18 cellular contexts compared by ENCODE assay signal in genomic region chr21:44529503-44530125, GRCh38. TPM values are rescaled to one million over a fixed set of nuclear protein-coding genes. Genes with fewer than 3 reads are reported as not detected.
DNase-seq lines count a peak whose midpoint lies in the region; ATAC-seq and TF ChIP-seq lines count a peak whose summit lies in the region.
"Had no signal": no experiment of that assay in that cellular context is flagged by ENCODE, and none has a peak within 500 bp of the region (broad histone marks: within the 10 kb centered on the region; RNA-seq: fewer than 3 reads in every experiment).

No MANE protein-coding gene starts in this region.

- no peak overlapping the region for H2BK12ac ChIP-seq in H9 (ENCODE audit: insufficient read length, low read depth, low read length)

- H4K20me1 ChIP-seq in H9 (ENCODE audit: control insufficient read depth, insufficient read depth, insufficient read length): no peaks in the 10 kb centered on the region

- H2AFZ ChIP-seq in H9 (ENCODE audit: low read length): no peak overlapping the region

- no peak overlapping the region for H4K91ac ChIP-seq in H9 (ENCODE audit: insufficient read length, low read depth, low read length)

- no peak overlapping the region for H4K5ac ChIP-seq in H9 (ENCODE audit: insufficient read length, low read depth, low read length)

- H3K4ac ChIP-seq in H9 (ENCODE audit: low read depth, low read length): no peak overlapping the region

- no peak overlapping the region for H3K4me3 Mint-ChIP-seq in activated T-cell treated with anti-CD3 and anti-CD28 coated beads, Interleukin-2, amount 50 U/mL, for 24 hours
- no peak overlapping the region for H3K4me3 Mint-ChIP-seq in activated T-cell treated with anti-CD3 and anti-CD28 coated beads, Interleukin-2, amount 50 U/mL, for 4 hours
- no peak overlapping the region for H3K4me3 Mint-ChIP-seq in H9
- no peak overlapping the region for H3K4me3 Mint-ChIP-seq in endodermal cell

- no peak overlapping the region for H3K4me2 ChIP-seq in H9 (ENCODE audit: insufficient read depth, insufficient read length, low read length)

- H3K9ac ChIP-seq in H9 (ENCODE audit: extremely low read depth, insufficient read length, low read length): no peak overlapping the region
- no peak overlapping the region for H3K9ac ChIP-seq in endodermal cell (ENCODE audit: extremely low read depth, low read length, poor library complexity, severe bottlenecking)

- H3K36me3 Mint-ChIP-seq in activated T-cell treated with anti-CD3 and anti-CD28 coated beads, Interleukin-2, amount 50 U/mL, for 24 hours (ENCODE audit: low read depth): no peaks in the 10 kb centered on the region
- no peaks in the 10 kb centered on the region for H3K36me3 Mint-ChIP-seq in activated T-cell treated with anti-CD3 and anti-CD28 coated beads, Interleukin-2, amount 50 U/mL, for 4 hours (ENCODE audit: insufficient read depth)
- H3K36me3 Mint-ChIP-seq in H9 (ENCODE audit: insufficient read depth in 1 of 3, low read depth in 3 of 3): peaks cover 0 to 1% (median 0%) of the 10 kb centered on the region in 3 experiments; a peak in 1 of 7 replicates
- H3K36me3 Mint-ChIP-seq in endodermal cell (ENCODE audit: low read depth): no peaks in the 10 kb centered on the region

- no peak overlapping the region for H3K56ac ChIP-seq in H9 (ENCODE audit: insufficient read length, low read depth, low read length)

- WGBS in H9 (ENCODE audit: extremely low coverage, insufficient read length, low lambda C conversion rate): no CpG with 5 or more reads among the region's 23 CpGs
- 91 to 97% methylated on average over 18 to 23 of the region's 23 CpGs for WGBS in endodermal cell (ENCODE audit: insufficient coverage in 1 of 2, insufficient read length in 1 of 2), 2 experiments

- no peaks in the 10 kb centered on the region for H3K27me3 ChIP-seq in H9 (ENCODE audit: insufficient read depth, low read length)
- no peaks in the 10 kb centered on the region for H3K27me3 ChIP-seq in endodermal cell (ENCODE audit: control insufficient read depth, insufficient read depth, low read length, poor library complexity, severe bottlenecking)
- no peaks in the 10 kb centered on the region for H3K27me3 ChIP-seq in H7 (ENCODE audit: control insufficient read depth, insufficient read depth, low read length)

- no peak for ATAC-seq in activated T-cell treated with anti-CD3 and anti-CD28 coated beads, Interleukin-2, amount 50 U/mL, for 4 hours

- peak; percentile 7 for DNase-seq in activated T-cell treated with anti-CD3 and anti-CD28 coated beads, Interleukin-2, amount 50 U/mL, for 24 hours
- no peak for DNase-seq in activated T-cell treated with anti-CD3 and anti-CD28 coated beads, Interleukin-2, amount 50 U/mL, for 4 hours
- DNase-seq in H9: peak; percentile 26
- peak; percentile 39 for DNase-seq in endodermal cell
- peak; percentile 77 for DNase-seq in posterior vena cava (ENCODE audit: low spot score)
- no peak for DNase-seq in activated gamma-delta T cell treated with Interleukin-2 at 50 U/mL for 16 hours
- no peak for DNase-seq in KG1 (lab: John Stamatoyannopoulos, UW)
- DNase-seq in H7: no peak
- DNase-seq: C1 segment of cervical spinal cord, DMS153, EL, Karpas-422, NCI-H1417, NCI-H2029, NCI-H2171 treated with DMSO at 0.1 percent for 48 hours, NCI-H510A, NCI-H82 had no signal

- H3K4me1 ChIP-seq in H9 (ENCODE audit: insufficient read depth, low read length): no peaks in the 10 kb centered on the region; the same call in 1 of the 2 replicates
- no peaks in the 10 kb centered on the region for H3K4me1 ChIP-seq in endodermal cell (ENCODE audit: control insufficient read depth, insufficient read depth, low read length)

- no peaks in the 10 kb centered on the region for H3K23me2 ChIP-seq in H9 (ENCODE audit: insufficient read length, low read depth, low read length, poor library complexity, severe bottlenecking)

- no peaks in the 10 kb centered on the region for H3K79me1 ChIP-seq in H9 (ENCODE audit: insufficient read depth, low read depth, low read length, poor library complexity, severe bottlenecking)

- no peak overlapping the region for H2AK5ac ChIP-seq in H9 (ENCODE audit: insufficient read length, low read length)

- intact Hi-C loops in posterior vena cava (cut with DNase I): no loop called here

- no peak for TF ChIP-seq CTCF in H9 (conservative IDR thresholded peaks at IDR 0.05)
- TF ChIP-seq CTCF in endodermal cell (conservative IDR thresholded peaks at IDR 0.05): no peak

- H3K9me3 Mint-ChIP-seq in activated T-cell treated with anti-CD3 and anti-CD28 coated beads, Interleukin-2, amount 50 U/mL, for 24 hours: no peaks in the 10 kb centered on the region
- no peaks in the 10 kb centered on the region for H3K9me3 Mint-ChIP-seq in activated T-cell treated with anti-CD3 and anti-CD28 coated beads, Interleukin-2, amount 50 U/mL, for 4 hours
- H3K9me3 Mint-ChIP-seq in H9 (peaks cover 0 to 1% of the 10 kb centered on the region in 2 experiments; a peak in 1 of 5 replicates), endodermal cell (no peaks in the 10 kb centered on the region)

- H3K9me3 ChIP-seq in H9 (ENCODE audit: control insufficient read depth, low read depth, low read length) (no peaks in the 10 kb centered on the region), endodermal cell (ENCODE audit: control insufficient read depth, low read length) (peaks cover under 1% of the 10 kb centered on the region)

- no peak overlapping the region for H2BK120ac ChIP-seq in H9 (ENCODE audit: low read depth, low read length, poor library complexity, severe bottlenecking)

- H3T11ph ChIP-seq in H9 (ENCODE audit: low read length): no peak overlapping the region

- no peak overlapping the region for H2BK20ac ChIP-seq in H9 (ENCODE audit: low read depth, low read length, poor library complexity, severe bottlenecking)

- no peak overlapping the region for H3K23ac ChIP-seq in H9 (ENCODE audit: insufficient read length, low read depth, low read length)

- H3K14ac ChIP-seq in H9 (ENCODE audit: insufficient read depth, low read length): no peak overlapping the region; the same call in 1 of the 2 replicates

- H3K4me3 ChIP-seq in endodermal cell (ENCODE audit: low read length) (no peak overlapping the region), H7 (ENCODE audit: insufficient read depth, low read depth, low read length) (no peak overlapping the region)

- no peaks in the 10 kb centered on the region for H3K4me1 Mint-ChIP-seq in activated T-cell treated with anti-CD3 and anti-CD28 coated beads, Interleukin-2, amount 50 U/mL, for 24 hours (ENCODE audit: low read depth)
- no peaks in the 10 kb centered on the region for H3K4me1 Mint-ChIP-seq in activated T-cell treated with anti-CD3 and anti-CD28 coated beads, Interleukin-2, amount 50 U/mL, for 4 hours (ENCODE audit: low read depth)
- H3K4me1 Mint-ChIP-seq in H9: peaks cover 2 to 8% of the 10 kb centered on the region in 2 experiments; a peak in 3 of 4 replicates
- H3K4me1 Mint-ChIP-seq in endodermal cell: no peaks in the 10 kb centered on the region

- no peaks in the 10 kb centered on the region for H3K79me2 ChIP-seq in H9 (ENCODE audit: insufficient read depth, low read length)

- H3K27ac ChIP-seq in H9 (ENCODE audit: insufficient read length, low read depth, low read length) (no peak overlapping the region), endodermal cell (ENCODE audit: low read depth, low read length) (no peak overlapping the region)

- no peak overlapping the region for H4K8ac ChIP-seq in H9 (replicated peaks; ENCODE audit: insufficient read length, low read depth, low read length)

- no peak overlapping the region for H3K27ac Mint-ChIP-seq in activated T-cell treated with anti-CD3 and anti-CD28 coated beads, Interleukin-2, amount 50 U/mL, for 24 hours
- H3K27ac Mint-ChIP-seq in H9 (no peak overlapping the region), endodermal cell (no peak overlapping the region)

- no peak overlapping the region for H2BK5ac ChIP-seq in H9 (ENCODE audit: insufficient read length, low read length)

- H2BK15ac ChIP-seq in H9 (ENCODE audit: low read depth, low read length): no peak overlapping the region

- H3K36me3 ChIP-seq in endodermal cell (ENCODE audit: control insufficient read depth, insufficient read depth, low read length): no peaks in the 10 kb centered on the region
- no peaks in the 10 kb centered on the region for H3K36me3 ChIP-seq in H7 (replicated peaks; ENCODE audit: control insufficient read depth, insufficient read depth, low read length)

- no peaks in the 10 kb centered on the region for H3K27me3 Mint-ChIP-seq in activated T-cell treated with anti-CD3 and anti-CD28 coated beads, Interleukin-2, amount 50 U/mL, for 24 hours
- no peaks in the 10 kb centered on the region for H3K27me3 Mint-ChIP-seq in activated T-cell treated with anti-CD3 and anti-CD28 coated beads, Interleukin-2, amount 50 U/mL, for 4 hours (ENCODE audit: low read depth)
- H3K27me3 Mint-ChIP-seq in H9 (ENCODE audit: low read depth): peaks cover 7% of the 10 kb centered on the region
- no peaks in the 10 kb centered on the region for H3K27me3 Mint-ChIP-seq in endodermal cell (ENCODE audit: insufficient read depth)

- H3K18ac ChIP-seq in H9 (ENCODE audit: insufficient read length, low read depth, low read length): no peak overlapping the region

RNA-seq across cellular contexts. Expression of gene KRTAP10-1, which starts 10.4 kb away (rescaled TPM):
- not detected for total RNA-seq in activated T-cell treated with anti-CD3 and anti-CD28 coated beads, Interleukin-2, amount 50 U/mL, for 4 hours
- not detected in 2 replicates for total RNA-seq in H9 (2021)
- not detected for total RNA-seq in endodermal cell
- polyA plus RNA-seq in endodermal cell (2013, experiment 1 of 2): not detected
- polyA plus RNA-seq in endodermal cell (2013, experiment 2 of 2): not detected
- not detected for total RNA-seq in posterior vena cava
- not detected in 2 replicates for total RNA-seq in H7 (2014; rRNA removed; shearing (Covaris generic))
- total RNA-seq: H1 had no signal

RNA-seq across cellular contexts. Expression of gene KRTAP10-2, which starts 21.7 kb away (rescaled TPM):
- total RNA-seq in activated T-cell treated with anti-CD3 and anti-CD28 coated beads, Interleukin-2, amount 50 U/mL, for 4 hours: not detected
- total RNA-seq in H9 (2021): not detected in 2 replicates
- not detected for total RNA-seq in endodermal cell
- polyA plus RNA-seq in endodermal cell (2013, experiment 1 of 2): not detected
- not detected for polyA plus RNA-seq in endodermal cell (2013, experiment 2 of 2)
- not detected for total RNA-seq in posterior vena cava
- not detected in 2 replicates for total RNA-seq in H7 (2014; rRNA removed; shearing (Covaris generic))
- total RNA-seq: H1 had no signal

RNA-seq across cellular contexts. Expression of gene KRTAP10-3, which starts 29.0 kb away (rescaled TPM):
- not detected for total RNA-seq in activated T-cell treated with anti-CD3 and anti-CD28 coated beads, Interleukin-2, amount 50 U/mL, for 4 hours
- not detected in 2 replicates for total RNA-seq in H9 (2021)
- total RNA-seq in endodermal cell: not detected
- not detected for polyA plus RNA-seq in endodermal cell (2013, experiment 1 of 2)
- not detected for polyA plus RNA-seq in endodermal cell (2013, experiment 2 of 2)
- not detected for total RNA-seq in posterior vena cava
- total RNA-seq in H7 (2014; rRNA removed; shearing (Covaris generic)): not detected in 2 replicates
- total RNA-seq: H1 had no signal
- polyA plus RNA-seq: H1 had no signal

RNA-seq across cellular contexts. Expression of gene KRTAP10-4, which starts 43.9 kb away (rescaled TPM):
- not detected for total RNA-seq in activated T-cell treated with anti-CD3 and anti-CD28 coated beads, Interleukin-2, amount 50 U/mL, for 4 hours
- total RNA-seq in H9 (2021) (not detected in 2 replicates), endodermal cell (not detected), posterior vena cava (not detected)
- not detected for polyA plus RNA-seq in endodermal cell (2013, experiment 1 of 2)
- not detected for polyA plus RNA-seq in endodermal cell (2013, experiment 2 of 2)
- total RNA-seq in H7 (2014; rRNA removed; shearing (Covaris generic)): not detected in 2 replicates
- total RNA-seq: H1 had no signal
- polyA plus RNA-seq: H1 had no signal

RNA-seq across cellular contexts. Expression of gene KRTAP10-5, which starts 50.8 kb away (rescaled TPM):
- total RNA-seq in activated T-cell treated with anti-CD3 and anti-CD28 coated beads, Interleukin-2, amount 50 U/mL, for 4 hours: not detected
- total RNA-seq in H9 (2021) (not detected in 2 replicates), endodermal cell (not detected), posterior vena cava (not detected)
- not detected for polyA plus RNA-seq in endodermal cell (2013, experiment 1 of 2)
- not detected for polyA plus RNA-seq in endodermal cell (2013, experiment 2 of 2)
- not detected in 2 replicates for total RNA-seq in H7 (2014; rRNA removed; shearing (Covaris generic))
- total RNA-seq: H1 had no signal

Comparison
In these comparisons a context has a peak if more than half of its experiments do, and no peak if none do; other contexts are left out.
1. DNase-seq: peak in activated T-cell treated with anti-CD3 and anti-CD28 coated beads, Interleukin-2, amount 50 U/mL, for 24 hours (single experiment), H9 (single experiment), endodermal cell (single experiment) and posterior vena cava (single experiment); none in activated T-cell treated with anti-CD3 and anti-CD28 coated beads, Interleukin-2, amount 50 U/mL, for 4 hours (single experiment), activated gamma-delta T cell treated with Interleukin-2 at 50 U/mL for 16 hours (single experiment), KG1 (single experiment) and H7 (single experiment).